In genomic region chr19:9819590-9819898, GRCh38 we compare ENCODE assay signal across 8 cellular contexts. TPM values are rescaled to one million over a fixed set of nuclear protein-coding genes. Genes with fewer than 3 reads are reported as not detected.
DNase-seq lines count a peak whose midpoint lies in the region; ATAC-seq and TF ChIP-seq lines count a peak whose summit lies in the region.

No MANE protein-coding gene starts in this region.

- WGBS in iPS DF 6.9 (ENCODE audit: insufficient coverage, insufficient read length), result no CpG with 5 or more reads among the region's 21 CpGs
- WGBS in testis, 2 donors, result 0 to 1% methylated on average over 18 to 21 of the region's 21 CpGs

- no peak for TF ChIP-seq POLR2A in testis (IDR thresholded peaks at IDR 0.05)

- H3K36me3 Mint-ChIP-seq in activated CD8-positive, alpha-beta memory T cell treated with anti-CD3 and anti-CD28 coated beads, Interleukin-2, amount 10 ng/mL, durations not matched to agents 7 days and 5 days, result peaks cover 27% of the 10 kb centered on the region

- TF ChIP-seq CTCF in WI38 (IDR thresholded peaks at IDR 0.05; ENCODE audit: low read depth, low read length) (no peak), testis (IDR thresholded peaks at IDR 0.05) (no peak)

- peaks cover 7% of the 10 kb centered on the region for H3K9me3 Mint-ChIP-seq in activated CD8-positive, alpha-beta memory T cell treated with anti-CD3 and anti-CD28 coated beads, Interleukin-2, amount 10 ng/mL, durations not matched to agents 7 days and 5 days (ENCODE audit: low read depth)

- CTCF ChIA-PET in activated CD8-positive, alpha-beta memory T cell treated with anti-CD3 and anti-CD28 coated beads, Interleukin-2, amount 10 ng/mL, durations not matched to agents 7 days and 5 days (lab: Charles Lee), result interaction anchor here (0.6 to 2.0 kb wide), 4 partner anchors 7 to 1238 kb away, joined by 3 to 9 read pairs (median 4); partner anchors contain the start of gene PIN1

- H3K4me1 Mint-ChIP-seq in activated CD8-positive, alpha-beta memory T cell treated with anti-CD3 and anti-CD28 coated beads, Interleukin-2, amount 10 ng/mL, durations not matched to agents 7 days and 5 days, result peaks cover 29% of the 10 kb centered on the region

- no peak for DNase-seq in activated CD8-positive, alpha-beta memory T cell treated with anti-CD3 and anti-CD28 coated beads, Interleukin-2, amount 10 ng/mL, durations not matched to agents 7 days and 5 days
- DNase-seq in activated CD8-positive, alpha-beta memory T cell treated with anti-CD3 and anti-CD28 coated beads, Interleukin-2, amount 50 U/mL, for 48 hours, result no peak
- DNase-seq in iPS DF 6.9 (ENCODE audit: low read depth, low spot score), result peak; percentile 93
- DNase-seq in testis, result no peak
- no peak for DNase-seq in stimulated activated CD4-positive, alpha-beta T cell treated with anti-CD3 and anti-CD28 coated beads, Interleukin-15, amount 100 ng/mL, for 24 hours
- no peak for DNase-seq in stimulated activated CD8-positive, alpha-beta memory T cell treated with anti-CD3 and anti-CD28 coated beads, Interleukin-4, amount 100 ng/mL, for 48 hours

- intact Hi-C loops in testis (cut with DNase I; ENCODE audit: low total_unique reads), result no loop called here

- no peaks in the 10 kb centered on the region for H3K4me1 ChIP-seq in iPS DF 6.9 (ENCODE audit: control insufficient read depth, insufficient read depth, low read length)
- peaks cover 8% of the 10 kb centered on the region for H3K4me1 ChIP-seq in testis

- H3K27ac Mint-ChIP-seq in activated CD8-positive, alpha-beta memory T cell treated with anti-CD3 and anti-CD28 coated beads, Interleukin-2, amount 10 ng/mL, durations not matched to agents 7 days and 5 days, result peak overlapping the region; percentile 92

- H3K4me3 Mint-ChIP-seq in activated CD8-positive, alpha-beta memory T cell treated with anti-CD3 and anti-CD28 coated beads, Interleukin-2, amount 10 ng/mL, durations not matched to agents 7 days and 5 days, result peak overlapping the region; percentile 86

- H3K9me3 ChIP-seq in iPS DF 6.9 (ENCODE audit: control insufficient read depth, insufficient read depth, low read length) (no peaks in the 10 kb centered on the region), testis (no peaks in the 10 kb centered on the region)

- ATAC-seq in activated CD8-positive, alpha-beta memory T cell treated with anti-CD3 and anti-CD28 coated beads, Interleukin-2, amount 10 ng/mL, durations not matched to agents 7 days and 5 days, result no peak
- ATAC-seq in HG03159 (IDR thresholded peaks at IDR 0.05; ENCODE audit: unreplicated experiment), result no peak

- H3K27ac ChIP-seq in iPS DF 6.9 (ENCODE audit: low read length), result no peak overlapping the region
- H3K27ac ChIP-seq in testis, result peak overlapping the region; percentile 75 to 93

- H3K27me3 ChIP-seq in iPS DF 6.9 (ENCODE audit: control insufficient read depth, insufficient read depth, low read length), result no peaks in the 10 kb centered on the region
- no peaks in the 10 kb centered on the region for H3K27me3 ChIP-seq in testis

- H3K36me3 ChIP-seq in iPS DF 6.9 (ENCODE audit: control insufficient read depth, insufficient read depth, low read length), result no peaks in the 10 kb centered on the region
- H3K36me3 ChIP-seq in testis (ENCODE audit: low read depth, missing control alignments), result no peaks in the 10 kb centered on the region

- no peaks in the 10 kb centered on the region for H3K27me3 Mint-ChIP-seq in activated CD8-positive, alpha-beta memory T cell treated with anti-CD3 and anti-CD28 coated beads, Interleukin-2, amount 10 ng/mL, durations not matched to agents 7 days and 5 days

- H3K4me3 ChIP-seq in WI38 (ENCODE audit: low read depth, low read length) (peak overlapping the region; percentile 42), iPS DF 6.9 (ENCODE audit: low read length) (no peak overlapping the region), testis (peak overlapping the region; percentile 90 to 93)

RNA-seq across cellular contexts. Expression of gene FBXL12, which starts 0.7 kb away (rescaled TPM):
- 10 to 100 TPM; 27.3 to 30.8 TPM for total RNA-seq in activated CD8-positive, alpha-beta memory T cell treated with anti-CD3 and anti-CD28 coated beads, Interleukin-2, amount 10 ng/mL, durations not matched to agents 7 days and 5 days
- total RNA-seq in testis, result 10 to 100 TPM; 38.7 to 42.6 TPM
- 24.7 TPM for polyA plus RNA-seq in testis (ENCODE audit: insufficient read depth, low read depth, low replicate concordance)

RNA-seq across cellular contexts. Expression of gene UBL5, which starts 8.2 kb away (rescaled TPM):
- 100 to 1,000 TPM; 354 to 362 TPM for total RNA-seq in activated CD8-positive, alpha-beta memory T cell treated with anti-CD3 and anti-CD28 coated beads, Interleukin-2, amount 10 ng/mL, durations not matched to agents 7 days and 5 days
- 100 to 1,000 TPM; 418 to 540 TPM for total RNA-seq in testis
- 491 TPM for polyA plus RNA-seq in testis (ENCODE audit: insufficient read depth, low read depth, low replicate concordance)

RNA-seq across cellular contexts. Expression of gene PIN1, which starts 15.6 kb away (rescaled TPM):
- 100 to 1,000 TPM; 103 to 116 TPM for total RNA-seq in activated CD8-positive, alpha-beta memory T cell treated with anti-CD3 and anti-CD28 coated beads, Interleukin-2, amount 10 ng/mL, durations not matched to agents 7 days and 5 days
- 100 to 1,000 TPM; 228 to 232 TPM for total RNA-seq in testis
- 209 TPM for polyA plus RNA-seq in testis (ENCODE audit: insufficient read depth, low read depth, low replicate concordance)

RNA-seq across cellular contexts. Expression of gene ZNF846, which starts 51.0 kb away (rescaled TPM):
- 1 to 10 TPM; 6.0 to 9.6 TPM for total RNA-seq in activated CD8-positive, alpha-beta memory T cell treated with anti-CD3 and anti-CD28 coated beads, Interleukin-2, amount 10 ng/mL, durations not matched to agents 7 days and 5 days
- 10 to 100 TPM; 48.1 to 50.5 TPM for total RNA-seq in testis
- polyA plus RNA-seq in testis (ENCODE audit: insufficient read depth, low read depth, low replicate concordance), result 63.3 TPM
